In the genomic region with DNA sequence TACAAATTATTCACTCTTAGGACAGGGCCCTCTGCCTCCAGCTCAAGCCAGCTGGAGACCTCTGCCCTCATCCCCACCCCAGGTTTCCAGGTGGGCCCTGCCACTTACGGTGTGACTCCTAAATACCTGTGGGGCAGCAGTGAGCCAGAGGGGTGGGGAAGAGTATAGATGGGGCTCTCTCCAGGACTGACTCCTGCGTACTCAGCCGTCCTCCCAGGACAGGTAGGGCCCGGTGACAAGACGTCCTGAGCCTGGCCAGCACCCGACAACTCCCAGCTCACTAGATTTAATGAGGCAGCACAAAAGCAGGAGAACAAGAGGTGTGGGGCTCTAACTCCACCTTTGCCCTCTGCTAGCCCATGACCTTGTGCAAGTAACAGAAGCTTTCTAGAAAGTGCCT, we compare ENCODE assay signal across 15 cellular contexts. TPM values are rescaled to one million over a fixed set of nuclear protein-coding genes. Genes with fewer than 3 reads are reported as not detected.
DNase-seq lines count a peak whose midpoint lies in the region; TF ChIP-seq lines count a peak whose summit lies in the region.
"Had no signal": no experiment of that assay in that cellular context is flagged by ENCODE, and none has a peak within 500 bp of the region (broad histone marks: within the 10 kb centered on the region; RNA-seq: fewer than 3 reads in every experiment).

No MANE protein-coding gene starts in this region.

- H3K4me2 ChIP-seq in hepatocyte: peak overlapping the region; percentile 62

- H3K4me3 ChIP-seq in breast epithelium (no peak overlapping the region), hepatocyte (no peak overlapping the region), rectal smooth muscle tissue (ENCODE audit: low read length) (peak overlapping the region; percentile 20)

- H3K27me3 ChIP-seq in breast epithelium (no peaks in the 10 kb centered on the region), hepatocyte (no peaks in the 10 kb centered on the region), rectal smooth muscle tissue (ENCODE audit: control insufficient read depth, insufficient read depth, low read length) (no peaks in the 10 kb centered on the region)

- peaks cover 0 to 5% of the 10 kb centered on the region in 2 donors for H3K4me1 ChIP-seq in breast epithelium
- peaks cover 49% of the 10 kb centered on the region for H3K4me1 ChIP-seq in hepatocyte (ENCODE audit: insufficient read depth)
- peaks cover 4% of the 10 kb centered on the region for H3K4me1 ChIP-seq in rectal smooth muscle tissue (ENCODE audit: control insufficient read depth, insufficient read depth, low read length)

- intact Hi-C loops in breast epithelium (cut with DNase I; ENCODE audit: low total_unique reads): no loop called here

- H3K9me3 Mint-ChIP-seq in type B pancreatic cell: no peaks in the 10 kb centered on the region
- H3K9me3 Mint-ChIP-seq: CD8-positive, alpha-beta T cell had no signal

- no peak overlapping the region for H2AFZ ChIP-seq in hepatocyte

- H3K27me3 Mint-ChIP-seq in type B pancreatic cell: no peaks in the 10 kb centered on the region

- H3K36me3 ChIP-seq in breast epithelium (no peaks in the 10 kb centered on the region), hepatocyte (replicated peaks; ENCODE audit: insufficient read depth, low read depth) (no peaks in the 10 kb centered on the region), rectal smooth muscle tissue (ENCODE audit: control insufficient read depth, insufficient read depth, low read length) (no peaks in the 10 kb centered on the region)

- peaks cover 21% of the 10 kb centered on the region for H3K4me1 Mint-ChIP-seq in type B pancreatic cell (ENCODE audit: unreplicated experiment)

- H3K4me3 Mint-ChIP-seq in type B pancreatic cell: peak overlapping the region; percentile 6
- H3K4me3 Mint-ChIP-seq: CD8-positive, alpha-beta T cell had no signal

- DNase-seq in breast epithelium (ENCODE audit: low spot score in 2 of 2) (no peak), hepatocyte (ENCODE audit: low spot score) (no peak), type B pancreatic cell (ENCODE audit: extremely low spot score, unreplicated experiment) (no peak), HuH-7 (ENCODE audit: low spot score) (no peak), medulla oblongata (ENCODE audit: extremely low spot score) (no peak), NCI-H526 (lab: John Stamatoyannopoulos, UW) (no peak)
- DNase-seq: CD8-positive, alpha-beta T cell; GF-D8; KBM-7; NCI-H1048; NCI-H1694; NCI-H345; PC-3; SHP77 had no signal

- H3K9me3 ChIP-seq in breast epithelium (no peaks in the 10 kb centered on the region), hepatocyte (ENCODE audit: low read depth) (no peaks in the 10 kb centered on the region)

- H3K9me2 ChIP-seq in hepatocyte (replicated peaks; ENCODE audit: insufficient read depth): no peaks in the 10 kb centered on the region

- H3K9ac ChIP-seq in rectal smooth muscle tissue (ENCODE audit: low read length): no peak overlapping the region

- peaks cover 77% of the 10 kb centered on the region for H3K79me2 ChIP-seq in hepatocyte

- H4K20me1 ChIP-seq in hepatocyte (ENCODE audit: insufficient read depth, poor library complexity, severe bottlenecking): no peaks in the 10 kb centered on the region

- H3K27ac Mint-ChIP-seq in type B pancreatic cell: peak overlapping the region; percentile 97
- H3K27ac Mint-ChIP-seq: CD8-positive, alpha-beta T cell had no signal

- H3K27ac ChIP-seq in breast epithelium: peak overlapping the region; percentile 40 to 77
- peak overlapping the region; percentile 94 for H3K27ac ChIP-seq in hepatocyte
- no peak overlapping the region for H3K27ac ChIP-seq in rectal smooth muscle tissue (ENCODE audit: low read depth, low read length)

- no peak for TF ChIP-seq POLR2A in breast epithelium (IDR thresholded peaks at IDR 0.05)

- TF ChIP-seq CTCF in breast epithelium (IDR thresholded peaks at IDR 0.05) (no peak), hepatocyte (IDR thresholded peaks at IDR 0.05; ENCODE audit: poor library complexity) (no peak), type B pancreatic cell (conservative IDR thresholded peaks at IDR 0.05) (no peak)

- 81% methylated on average over 6 of the region's 6 CpGs for WGBS in hepatocyte (ENCODE audit: low lambda C conversion rate, missing lambda C conversion rate)

- H3K36me3 Mint-ChIP-seq in type B pancreatic cell: no peaks in the 10 kb centered on the region
- H3K36me3 Mint-ChIP-seq: CD8-positive, alpha-beta T cell had no signal

RNA-seq across cellular contexts. Expression of gene GNG12, which starts 16.8 kb away (rescaled TPM):
- total RNA-seq in breast epithelium (100 to 1,000 TPM in 1 of 3 donors, 10 to 100 TPM in 2; 82.1 to 100 (median 87.5) TPM), hepatocyte (97.0 and 108 TPM in 2 replicates), type B pancreatic cell (ENCODE audit: low replicate concordance) (17.9 and 23.2 TPM in 2 replicates)
- 49.6 and 51.9 TPM in 2 replicates for polyA plus RNA-seq in hepatocyte
- total RNA-seq: CD8-positive, alpha-beta T cell had no signal
